Comparison of ENCODE assay signal across 18 cellular contexts in genomic region chr5:44770936-44771717, GRCh38.
"Had no signal": no experiment of that assay in that cellular context is flagged by ENCODE, and none has a peak within 500 bp of the region (broad histone marks: within the 10 kb centered on the region; RNA-seq: fewer than 3 reads in every experiment).

No MANE protein-coding gene starts in this region.

- H3K4me1 Mint-ChIP-seq: activated naive CD8-positive, alpha-beta T cell treated with anti-CD3 and anti-CD28 coated beads for 36 hours; natural killer cell; stimulated activated effector memory CD8-positive, alpha-beta T cell treated with anti-CD3 and anti-CD28 coated beads, Interleukin-12 subunit alpha, Interleukin-12 subunit beta, amount 100 ng/mL, for 72 hours; T-helper 17 cell had no signal

- ATAC-seq: activated CD4-positive, CD25-positive, alpha-beta regulatory T cell treated with anti-CD3 and anti-CD28 coated beads, Interleukin-2, amount 50 U/mL, for 24 hours; activated T-cell treated with anti-CD3 and anti-CD28 coated beads, Interleukin-2, amount 50 U/mL, for 4 hours; left lobe of liver; natural killer cell; stimulated activated effector memory CD8-positive, alpha-beta T cell treated with anti-CD3 and anti-CD28 coated beads, Interleukin-12 subunit alpha, Interleukin-12 subunit beta, amount 100 ng/mL, for 72 hours; T-helper 17 cell had no signal

- H3K4me3 ChIP-seq: breast epithelium, heart left ventricle, right atrium auricular region, tibial nerve had no signal

- H3K9me3 ChIP-seq: breast epithelium, heart left ventricle, right atrium auricular region, tibial nerve had no signal

- H3K4me1 ChIP-seq: breast epithelium, heart left ventricle, right atrium auricular region had no signal

- H3K4me3 Mint-ChIP-seq: activated naive CD8-positive, alpha-beta T cell treated with anti-CD3 and anti-CD28 coated beads for 36 hours; activated T-cell treated with anti-CD3 and anti-CD28 coated beads, Interleukin-2, amount 50 U/mL, for 4 hours; natural killer cell; stimulated activated effector memory CD8-positive, alpha-beta T cell treated with anti-CD3 and anti-CD28 coated beads, Interleukin-12 subunit alpha, Interleukin-12 subunit beta, amount 100 ng/mL, for 72 hours; T-helper 17 cell had no signal

- H3K27ac Mint-ChIP-seq: activated naive CD8-positive, alpha-beta T cell treated with anti-CD3 and anti-CD28 coated beads for 36 hours; natural killer cell; stimulated activated effector memory CD8-positive, alpha-beta T cell treated with anti-CD3 and anti-CD28 coated beads, Interleukin-12 subunit alpha, Interleukin-12 subunit beta, amount 100 ng/mL, for 72 hours; T-helper 17 cell had no signal

- FAIRE-seq: islet of Langerhans, TTC549 had no signal

- DNase-seq: activated CD4-positive, alpha-beta T cell treated with anti-CD3 and anti-CD28 coated beads, Interleukin-2, amount 50 U/mL, for 48 hours; activated gamma-delta T cell; activated naive CD8-positive, alpha-beta T cell treated with anti-CD3 and anti-CD28 coated beads for 36 hours; activated T-cell treated with anti-CD3 and anti-CD28 coated beads, Interleukin-2, amount 50 U/mL, for 4 hours; aorta; foreskin melanocyte; heart left ventricle; mammary epithelial cell; natural killer cell; T-helper 17 cell had no signal

- H3K36me3 Mint-ChIP-seq: activated naive CD8-positive, alpha-beta T cell treated with anti-CD3 and anti-CD28 coated beads for 36 hours; natural killer cell; stimulated activated effector memory CD8-positive, alpha-beta T cell treated with anti-CD3 and anti-CD28 coated beads, Interleukin-12 subunit alpha, Interleukin-12 subunit beta, amount 100 ng/mL, for 72 hours had no signal

- H3K9me3 Mint-ChIP-seq: activated naive CD8-positive, alpha-beta T cell treated with anti-CD3 and anti-CD28 coated beads for 36 hours; activated T-cell treated with anti-CD3 and anti-CD28 coated beads, Interleukin-2, amount 50 U/mL, for 4 hours; natural killer cell; stimulated activated effector memory CD8-positive, alpha-beta T cell treated with anti-CD3 and anti-CD28 coated beads, Interleukin-12 subunit alpha, Interleukin-12 subunit beta, amount 100 ng/mL, for 72 hours had no signal

- H3K27me3 ChIP-seq: breast epithelium, heart left ventricle, right atrium auricular region, tibial nerve had no signal

- H3K27ac ChIP-seq: heart left ventricle, right atrium auricular region, tibial nerve had no signal

- H3K36me3 ChIP-seq: breast epithelium, heart left ventricle, right atrium auricular region, tibial nerve had no signal
